ENCODE assay signal across 2 cellular contexts in the genomic region with DNA sequence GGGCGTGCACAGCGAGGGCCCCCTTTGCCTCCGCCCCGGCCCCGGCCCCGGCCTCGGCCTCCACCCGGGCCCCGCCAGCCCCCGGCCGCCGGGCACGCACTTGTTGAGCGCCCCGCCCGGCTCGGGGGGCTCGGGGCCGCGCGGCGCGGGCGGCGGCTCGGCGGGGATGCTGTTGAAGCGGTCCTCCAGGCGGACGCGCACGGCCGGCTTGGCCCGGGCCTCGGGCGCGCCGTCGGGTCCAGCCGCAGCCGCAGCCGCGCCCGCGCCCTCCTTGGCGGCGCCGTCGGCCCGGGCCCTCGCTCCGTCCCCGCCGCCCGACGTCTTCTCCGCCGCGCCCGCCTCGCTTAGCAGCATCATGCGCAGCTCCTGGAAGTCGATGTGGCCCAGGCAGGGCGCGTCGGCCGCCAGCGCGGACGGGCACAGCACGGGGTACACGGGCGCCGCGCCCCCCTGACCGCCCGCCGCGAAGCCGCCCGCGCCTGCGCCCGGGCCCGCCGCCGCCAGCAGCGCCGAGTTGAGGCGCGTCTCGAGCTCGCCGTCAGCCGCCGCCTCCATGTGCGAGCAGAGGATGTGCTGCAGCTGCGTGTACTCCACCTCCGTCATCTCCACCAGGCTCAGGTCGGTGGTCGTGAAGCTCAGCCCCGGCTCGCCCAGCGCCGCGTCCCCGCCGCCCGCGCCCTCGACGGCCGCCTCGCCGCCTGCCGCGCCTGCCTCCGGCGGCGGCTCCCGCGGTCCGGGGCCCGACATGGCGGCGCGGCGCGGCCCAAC.
A peak's percentile ranks its signal among the peaks of the same experiment; 100 is the strongest.
TF ChIP-seq lines count a peak whose summit lies in the region.

No MANE protein-coding gene starts in this region.

TF ChIP-seq in K562, 482 proteins besides CTCF, POLR2A, EP300 and RAD21 (continued from another document and continues in another):
- no peak for TF ChIP-seq MGA (IDR thresholded peaks at IDR 0.05)
- 0 out of 2 replicates have a peak, but pooled peaks have one; percentile 35 for TF ChIP-seq MYC (IDR thresholded peaks at IDR 0.05; ENCODE audit: low read depth, low read length)
- TF ChIP-seq MYC (CRISPR knock-in tag; IDR thresholded peaks at IDR 0.05; ENCODE audit: borderline replicate concordance, low read depth) = no peak

TF ChIP-seq in HepG2, 621 proteins besides CTCF, POLR2A, EP300 and RAD21 (continued from another document and continues in another):
- TF ChIP-seq, protein P1, sequence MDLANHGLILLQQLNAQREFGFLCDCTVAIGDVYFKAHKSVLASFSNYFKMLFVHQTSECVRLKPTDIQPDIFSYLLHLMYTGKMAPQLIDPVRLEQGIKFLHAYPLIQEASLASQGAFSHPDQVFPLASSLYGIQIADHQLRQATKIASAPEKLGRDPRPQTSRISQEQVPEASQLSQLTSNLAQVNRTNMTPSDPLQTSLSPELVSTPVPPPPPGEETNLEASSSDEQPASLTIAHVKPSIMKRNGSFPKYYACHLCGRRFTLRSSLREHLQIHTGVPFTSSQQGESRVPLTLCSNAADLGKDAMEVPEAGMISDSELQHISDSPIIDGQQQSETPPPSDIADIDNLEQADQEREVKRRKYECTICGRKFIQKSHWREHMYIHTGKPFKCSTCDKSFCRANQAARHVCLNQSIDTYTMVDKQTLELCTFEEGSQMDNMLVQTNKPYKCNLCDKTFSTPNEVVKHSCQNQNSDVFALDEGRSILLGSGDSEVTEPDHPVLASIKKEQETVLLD (CRISPR knock-in tag; IDR thresholded peaks at IDR 0.05; ENCODE audit: low read depth) = 0 out of 2 replicates have a peak, but pooled peaks have one; percentile 39
- TF ChIP-seq ZNF367 (CRISPR knock-in tag; IDR thresholded peaks at IDR 0.05; ENCODE audit: borderline replicate concordance) = peak; percentile 24; the same call in 1 of the 2 replicates
- TF ChIP-seq ZNF550 (CRISPR knock-in tag; IDR thresholded peaks at IDR 0.05; ENCODE audit: borderline replicate concordance) = no peak
- no peak for TF ChIP-seq ZNF282 (IDR thresholded peaks at IDR 0.05; ENCODE audit: partially characterized antibody)
- TF ChIP-seq REXO4 (CRISPR knock-in tag; IDR thresholded peaks at IDR 0.05; ENCODE audit: borderline replicate concordance) = no peak
- 0 out of 2 replicates have a peak, but pooled peaks have one; percentile 21 for TF ChIP-seq ZNF672 (CRISPR knock-in tag; IDR thresholded peaks at IDR 0.05)
- no peak for TF ChIP-seq ZNF850 (CRISPR knock-in tag; conservative IDR thresholded peaks at IDR 0.05)
- no peak for TF ChIP-seq EZH2 (conservative IDR thresholded peaks at IDR 0.05; ENCODE audit: low read depth, low read length)
- TF ChIP-seq PLRG1 (conservative IDR thresholded peaks at IDR 0.05) = no peak
- no peak for TF ChIP-seq CREB1 (IDR thresholded peaks at IDR 0.05)
- no peak for TF ChIP-seq CREB1 (CRISPR knock-in tag; IDR thresholded peaks at IDR 0.05)
- no peak for TF ChIP-seq ZNF337 (CRISPR knock-in tag; IDR thresholded peaks at IDR 0.05; ENCODE audit: borderline replicate concordance, low read depth)
- no peak for TF ChIP-seq ZNF275 (CRISPR knock-in tag; IDR thresholded peaks at IDR 0.05; ENCODE audit: borderline replicate concordance)
- TF ChIP-seq GABPB1 (CRISPR knock-in tag; IDR thresholded peaks at IDR 0.05) = no peak
- no peak for TF ChIP-seq CREM (IDR thresholded peaks at IDR 0.05)
- no peak for TF ChIP-seq CREM (CRISPR knock-in tag; IDR thresholded peaks at IDR 0.05)
- 0 out of 2 replicates have a peak, but pooled peaks have one; percentile 31 for TF ChIP-seq ZNF235 (CRISPR knock-in tag; IDR thresholded peaks at IDR 0.05; ENCODE audit: borderline replicate concordance)
- TF ChIP-seq GLMP (CRISPR knock-in tag; IDR thresholded peaks at IDR 0.05; ENCODE audit: borderline replicate concordance) = no peak
- TF ChIP-seq ZSCAN29 (CRISPR knock-in tag; conservative IDR thresholded peaks at IDR 0.05) = no peak
- no peak for TF ChIP-seq ZNF773 (CRISPR knock-in tag; IDR thresholded peaks at IDR 0.05; ENCODE audit: borderline replicate concordance)
- no peak for TF ChIP-seq THAP11 (CRISPR knock-in tag; IDR thresholded peaks at IDR 0.05)
- TF ChIP-seq ZFP82 (CRISPR knock-in tag; IDR thresholded peaks at IDR 0.05; ENCODE audit: borderline replicate concordance) = no peak
- TF ChIP-seq ZBTB39 (CRISPR knock-in tag; IDR thresholded peaks at IDR 0.05) = no peak
- no peak for TF ChIP-seq SP1 (IDR thresholded peaks at IDR 0.05)
- peak; percentile 40; the same call in 1 of the 2 replicates for TF ChIP-seq SP1 (CRISPR knock-in tag; IDR thresholded peaks at IDR 0.05)
- no peak for TF ChIP-seq NFYC (CRISPR knock-in tag; IDR thresholded peaks at IDR 0.05)
- no peak for TF ChIP-seq PAX8 (CRISPR knock-in tag; IDR thresholded peaks at IDR 0.05; ENCODE audit: borderline replicate concordance)
- 0 out of 2 replicates have a peak, but pooled peaks have one; percentile 17 for TF ChIP-seq SALL1 (CRISPR knock-in tag; IDR thresholded peaks at IDR 0.05)
- no peak for TF ChIP-seq SMAD9 (CRISPR knock-in tag; IDR thresholded peaks at IDR 0.05)
- TF ChIP-seq, protein P2, sequence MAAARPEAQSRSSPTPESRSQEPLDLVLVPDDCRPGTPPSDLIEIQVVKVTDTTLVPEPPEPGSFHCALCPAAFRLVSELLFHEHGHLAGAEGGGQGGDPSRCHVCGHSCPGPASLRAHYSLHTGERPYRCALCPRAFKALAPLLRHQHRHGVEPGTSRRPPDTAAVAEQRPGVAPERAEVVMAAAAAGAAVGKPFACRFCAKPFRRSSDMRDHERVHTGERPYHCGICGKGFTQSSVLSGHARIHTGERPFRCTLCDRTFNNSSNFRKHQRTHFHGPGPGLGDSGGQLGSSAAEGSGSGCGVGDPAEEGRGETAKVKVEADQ (CRISPR knock-in tag; IDR thresholded peaks at IDR 0.05; ENCODE audit: borderline replicate concordance) = no peak
- no peak for TF ChIP-seq ZNF619 (CRISPR knock-in tag; IDR thresholded peaks at IDR 0.05)
- TF ChIP-seq ZNF441 (CRISPR knock-in tag; IDR thresholded peaks at IDR 0.05; ENCODE audit: borderline replicate concordance) = no peak
- no peak for TF ChIP-seq ZSCAN25 (CRISPR knock-in tag; IDR thresholded peaks at IDR 0.05)
- no peak for TF ChIP-seq ZNF644 (CRISPR knock-in tag; IDR thresholded peaks at IDR 0.05; ENCODE audit: low read depth)
- TF ChIP-seq, protein P3, sequence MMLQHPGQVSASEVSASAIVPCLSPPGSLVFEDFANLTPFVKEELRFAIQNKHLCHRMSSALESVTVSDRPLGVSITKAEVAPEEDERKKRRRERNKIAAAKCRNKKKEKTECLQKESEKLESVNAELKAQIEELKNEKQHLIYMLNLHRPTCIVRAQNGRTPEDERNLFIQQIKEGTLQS (CRISPR knock-in tag; IDR thresholded peaks at IDR 0.05) = 0 out of 2 replicates have a peak, but pooled peaks have one; percentile 51
- no peak for TF ChIP-seq ZNF766 (CRISPR knock-in tag; IDR thresholded peaks at IDR 0.05; ENCODE audit: borderline replicate concordance)
- TF ChIP-seq HOXA3 (CRISPR knock-in tag; IDR thresholded peaks at IDR 0.05) = peak; percentile 31; the same call in 1 of the 2 replicates
- no peak; the same call in 1 of the 2 replicates for TF ChIP-seq PHF8 (CRISPR knock-in tag; IDR thresholded peaks at IDR 0.05)
- TF ChIP-seq AHR (CRISPR knock-in tag; IDR thresholded peaks at IDR 0.05) = no peak
- no peak for TF ChIP-seq ZNF317 (CRISPR knock-in tag; IDR thresholded peaks at IDR 0.05)
- no peak for TF ChIP-seq ZNF180 (CRISPR knock-in tag; IDR thresholded peaks at IDR 0.05; ENCODE audit: borderline replicate concordance, low read depth)
- no peak for TF ChIP-seq GATAD2A (CRISPR knock-in tag; IDR thresholded peaks at IDR 0.05)
- 0 out of 2 replicates have a peak, but pooled peaks have one; percentile 35 for TF ChIP-seq CENPT (CRISPR knock-in tag; IDR thresholded peaks at IDR 0.05; ENCODE audit: low read depth)
- no peak for TF ChIP-seq HMG20B (CRISPR knock-in tag; conservative IDR thresholded peaks at IDR 0.05)
- TF ChIP-seq HES4 (CRISPR knock-in tag; IDR thresholded peaks at IDR 0.05; ENCODE audit: borderline replicate concordance) = 0 out of 2 replicates have a peak, but pooled peaks have one; percentile 48
- no peak for TF ChIP-seq ISL2 (CRISPR knock-in tag; IDR thresholded peaks at IDR 0.05)
- no peak for TF ChIP-seq ZNF720 (CRISPR knock-in tag; IDR thresholded peaks at IDR 0.05)
- no peak for TF ChIP-seq ZNF232 (CRISPR knock-in tag; IDR thresholded peaks at IDR 0.05; ENCODE audit: borderline replicate concordance)
- TF ChIP-seq, protein P4, sequence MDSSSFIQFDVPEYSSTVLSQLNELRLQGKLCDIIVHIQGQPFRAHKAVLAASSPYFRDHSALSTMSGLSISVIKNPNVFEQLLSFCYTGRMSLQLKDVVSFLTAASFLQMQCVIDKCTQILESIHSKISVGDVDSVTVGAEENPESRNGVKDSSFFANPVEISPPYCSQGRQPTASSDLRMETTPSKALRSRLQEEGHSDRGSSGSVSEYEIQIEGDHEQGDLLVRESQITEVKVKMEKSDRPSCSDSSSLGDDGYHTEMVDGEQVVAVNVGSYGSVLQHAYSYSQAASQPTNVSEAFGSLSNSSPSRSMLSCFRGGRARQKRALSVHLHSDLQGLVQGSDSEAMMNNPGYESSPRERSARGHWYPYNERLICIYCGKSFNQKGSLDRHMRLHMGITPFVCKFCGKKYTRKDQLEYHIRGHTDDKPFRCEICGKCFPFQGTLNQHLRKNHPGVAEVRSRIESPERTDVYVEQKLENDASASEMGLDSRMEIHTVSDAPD (CRISPR knock-in tag; IDR thresholded peaks at IDR 0.05) = no peak
- 0 out of 2 replicates have a peak, but pooled peaks have one; percentile 24 for TF ChIP-seq BCL6 (CRISPR knock-in tag; IDR thresholded peaks at IDR 0.05)
- TF ChIP-seq, protein P5, sequence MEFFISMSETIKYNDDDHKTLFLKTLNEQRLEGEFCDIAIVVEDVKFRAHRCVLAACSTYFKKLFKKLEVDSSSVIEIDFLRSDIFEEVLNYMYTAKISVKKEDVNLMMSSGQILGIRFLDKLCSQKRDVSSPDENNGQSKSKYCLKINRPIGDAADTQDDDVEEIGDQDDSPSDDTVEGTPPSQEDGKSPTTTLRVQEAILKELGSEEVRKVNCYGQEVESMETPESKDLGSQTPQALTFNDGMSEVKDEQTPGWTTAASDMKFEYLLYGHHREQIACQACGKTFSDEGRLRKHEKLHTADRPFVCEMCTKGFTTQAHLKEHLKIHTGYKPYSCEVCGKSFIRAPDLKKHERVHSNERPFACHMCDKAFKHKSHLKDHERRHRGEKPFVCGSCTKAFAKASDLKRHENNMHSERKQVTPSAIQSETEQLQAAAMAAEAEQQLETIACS (CRISPR knock-in tag; IDR thresholded peaks at IDR 0.05) = no peak
- no peak for TF ChIP-seq SYNCRIP (IDR thresholded peaks at IDR 0.05; ENCODE audit: insufficient read depth, low read depth, low read length)
- TF ChIP-seq POLR2AphosphoS2 (IDR thresholded peaks at IDR 0.05; ENCODE audit: low read depth, low read length) = no peak
- TF ChIP-seq ZNF3 (CRISPR knock-in tag; IDR thresholded peaks at IDR 0.05) = no peak
- no peak for TF ChIP-seq YEATS2 (CRISPR knock-in tag; IDR thresholded peaks at IDR 0.05; ENCODE audit: borderline replicate concordance)
- TF ChIP-seq HNRNPL (IDR thresholded peaks at IDR 0.05; ENCODE audit: low read depth, low read length) = 0 out of 2 replicates have a peak, but pooled peaks have one; percentile 9
- peak; percentile 45; the same call in 1 of the 2 replicates for TF ChIP-seq UBTF (CRISPR knock-in tag; IDR thresholded peaks at IDR 0.05)
- no peak for TF ChIP-seq HDAC1 (CRISPR knock-in tag; IDR thresholded peaks at IDR 0.05)
- TF ChIP-seq ZNF713 (CRISPR knock-in tag; IDR thresholded peaks at IDR 0.05) = no peak
